In the genomic region with DNA sequence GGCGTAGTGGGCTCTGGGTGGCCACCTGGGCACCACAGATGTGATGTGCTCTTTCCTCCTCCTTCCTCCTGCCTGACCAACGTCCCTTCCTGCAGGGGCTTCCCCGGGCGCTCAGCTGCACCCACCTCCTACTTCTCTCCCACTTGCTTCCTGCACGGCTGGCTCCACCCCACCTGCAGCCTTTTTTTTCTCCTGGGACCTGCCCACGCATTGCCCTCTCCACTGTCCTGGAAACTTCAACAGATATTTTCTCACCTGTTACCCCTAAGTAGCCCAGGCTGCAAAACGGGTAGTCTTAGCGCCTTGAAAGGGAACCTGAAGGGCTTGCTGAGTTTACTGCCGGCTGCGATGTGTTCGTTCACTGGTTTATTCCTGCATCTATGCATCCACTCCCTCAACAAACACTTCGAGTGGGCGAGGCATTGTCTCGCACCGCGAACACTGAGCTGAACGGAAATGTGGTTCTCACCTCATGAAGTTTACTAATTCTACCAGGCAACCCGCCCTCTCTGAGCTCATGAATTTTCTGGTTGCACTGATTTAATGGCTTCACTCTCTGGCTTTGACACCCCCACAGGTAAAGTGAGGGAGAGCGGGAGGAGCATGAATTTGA, we compare ENCODE assay signal across 9 cellular contexts. TPM values are rescaled to one million over a fixed set of nuclear protein-coding genes. Genes with fewer than 3 reads are reported as not detected.
A peak's percentile ranks its signal among the peaks of the same experiment; 100 is the strongest.
DNase-seq lines count a peak whose midpoint lies in the region; ATAC-seq and TF ChIP-seq lines count a peak whose summit lies in the region.
"Had no signal": no experiment of that assay in that cellular context is flagged by ENCODE, and none has a peak within 500 bp of the region (broad histone marks: within the 10 kb centered on the region; RNA-seq: fewer than 3 reads in every experiment).

No MANE protein-coding gene starts in this region.

- H3K27me3 ChIP-seq in foreskin keratinocyte: peaks cover 3% of the 10 kb centered on the region

- ATAC-seq in GM19023 (IDR thresholded peaks at IDR 0.05; ENCODE audit: unreplicated experiment) (peak; percentile 72), HG03159 (IDR thresholded peaks at IDR 0.05; ENCODE audit: unreplicated experiment) (peak; percentile 71), foreskin keratinocyte (no peak)

- H3K36me3 Mint-ChIP-seq in osteocyte (ENCODE audit: unreplicated experiment): no peaks in the 10 kb centered on the region

- no peak overlapping the region for H3K27ac ChIP-seq in foreskin keratinocyte
- H3K27ac ChIP-seq: KMS-11 had no signal

- H3K27ac Mint-ChIP-seq in osteocyte (ENCODE audit: unreplicated experiment): no peak overlapping the region

- DNase-seq in activated T-cell treated with anti-CD3 and anti-CD28 coated beads for 24 hours (ENCODE audit: low read depth) (peak; percentile 34), osteocyte (ENCODE audit: extremely low spot score, unreplicated experiment) (peak; percentile 56), SKM-1 treated with dmso at 0.1 percent for 144 hours (lab: John Stamatoyannopoulos, UW; ENCODE audit: unreplicated experiment) (no peak), foreskin keratinocyte (no peak), AG20443 (ENCODE audit: low spot score) (no peak), GDM1 (lab: John Stamatoyannopoulos, UW) (no peak)

- H3K9me3 Mint-ChIP-seq in osteocyte (ENCODE audit: unreplicated experiment): no peaks in the 10 kb centered on the region

- no peaks in the 10 kb centered on the region for H3K4me1 ChIP-seq in foreskin keratinocyte

- peaks cover 6% of the 10 kb centered on the region for H3K4me1 Mint-ChIP-seq in osteocyte (ENCODE audit: unreplicated experiment)

- H3K27me3 Mint-ChIP-seq in osteocyte (ENCODE audit: unreplicated experiment): no peaks in the 10 kb centered on the region

- TF ChIP-seq CTCF in osteocyte (IDR thresholded peaks at IDR 0.05) (no peak), foreskin keratinocyte (conservative IDR thresholded peaks at IDR 0.05) (no peak)

- H3K4me3 Mint-ChIP-seq in osteocyte (ENCODE audit: unreplicated experiment): no peak overlapping the region

RNA-seq across cellular contexts. Expression of a gene that starts 23.6 kb away (rescaled TPM):
- total RNA-seq in osteocyte (23.0 and 24.2 TPM in 2 replicates), foreskin keratinocyte (6.6 and 8.5 TPM in 2 replicates)
- 2.1 and 3.1 TPM in 2 replicates for polyA plus RNA-seq in foreskin keratinocyte

Comparison
In these comparisons a context has a peak if more than half of its experiments do, and no peak if none do; other contexts are left out.
1. DNase-seq: peak in activated T-cell treated with anti-CD3 and anti-CD28 coated beads for 24 hours (single experiment) and osteocyte (single experiment); none in SKM-1 treated with dmso at 0.1 percent for 144 hours (single experiment), foreskin keratinocyte (0 of 2), AG20443 (single experiment) and GDM1 (single experiment).